18 cellular contexts compared by ENCODE assay signal in genomic region chr10:11638055-11638698, GRCh38. TPM values are rescaled to one million over a fixed set of nuclear protein-coding genes. Genes with fewer than 3 reads are reported as not detected.
DNase-seq lines count a peak whose midpoint lies in the region; ATAC-seq, FAIRE-seq and TF ChIP-seq lines count a peak whose summit lies in the region.
"Had no signal": no experiment of that assay in that cellular context is flagged by ENCODE, and none has a peak within 500 bp of the region (broad histone marks: within the 10 kb centered on the region; RNA-seq: fewer than 3 reads in every experiment).

No MANE protein-coding gene starts in this region.

- no peak overlapping the region for H4K5ac ChIP-seq in H1 (ENCODE audit: insufficient read length, low read depth, low read length)

- no peak overlapping the region for H3K9ac ChIP-seq in H1 (replicated peaks in 1 of 4; ENCODE audit: extremely low read depth in 1 of 4, low read depth in 3 of 4, low read length in 3 of 4)
- H3K9ac ChIP-seq: BLaER1 treated with 17β-estradiol and CSF1 and Interleukin-3, amounts not matched to agents 10 nM and 100 nM had no signal

- H2BK5ac ChIP-seq in H1 (ENCODE audit: low read depth, low read length), result no peak overlapping the region

- H4K20me1 ChIP-seq in H1 (replicated peaks in 1 of 2; ENCODE audit: control insufficient read depth in 1 of 2, insufficient read depth in 2 of 2, low read length in 2 of 2), result no peaks in the 10 kb centered on the region
- H4K20me1 ChIP-seq: BLaER1 treated with 17β-estradiol and CSF1 and Interleukin-3, amounts not matched to agents 10 nM and 100 nM had no signal

- peak; percentile 36 for FAIRE-seq in GM18507 (lab: Jason Lieb, UNC)
- no peak for FAIRE-seq in H1 (lab: Jason Lieb, UNC)

- no peak overlapping the region for H3K18ac ChIP-seq in H1 (ENCODE audit: extremely low read depth, low read length)

- ATAC-seq in GM21447 (IDR thresholded peaks at IDR 0.05; ENCODE audit: unreplicated experiment), result peak; percentile 79
- peak; percentile 80 for ATAC-seq in HG03280 (IDR thresholded peaks at IDR 0.05; ENCODE audit: unreplicated experiment)
- no peak for ATAC-seq in activated T-helper 17 cell treated with anti-CD3 and anti-CD28 coated beads, Interleukin-2, amount 50 U/mL, for 72 hours (replicated peaks)
- no peak for ATAC-seq in left lobe of liver
- ATAC-seq: activated CD4-positive, CD25-positive, alpha-beta regulatory T cell treated with anti-CD3 and anti-CD28 coated beads, Interleukin-2, amount 50 U/mL, for 24 hours; HCT116 had no signal

- peaks cover 35% of the 10 kb centered on the region for H3K27me3 Mint-ChIP-seq in activated T-helper 17 cell treated with anti-CD3 and anti-CD28 coated beads, Interleukin-2, amount 50 U/mL, for 72 hours

- H3K4ac ChIP-seq in H1 (replicated peaks; ENCODE audit: insufficient read length, low read depth, low read length), result no peak overlapping the region

- H3K14ac ChIP-seq in H1 (ENCODE audit: insufficient read length), result no peak overlapping the region

- H2BK120ac ChIP-seq in H1 (replicated peaks; ENCODE audit: low read depth, low read length), result no peak overlapping the region

- no peaks in the 10 kb centered on the region for H3K9me3 Mint-ChIP-seq in activated T-helper 17 cell treated with anti-CD3 and anti-CD28 coated beads, Interleukin-2, amount 50 U/mL, for 72 hours

- no peak overlapping the region for H2BK15ac ChIP-seq in H1 (ENCODE audit: low read length)

- DNase-seq in GM18507 (ENCODE audit: extremely low spot score, insufficient read length, low read depth) (peak; percentile 32), H1 (ENCODE audit: low read depth in 1 of 2, low spot score in 2 of 2) (no peak), AG08396 (ENCODE audit: low spot score) (no peak), hepatic stellate cell (ENCODE audit: low spot score) (no peak), left lobe of liver (ENCODE audit: low spot score) (no peak)
- DNase-seq: activated T-cell treated with anti-CD3 and anti-CD28 coated beads, Interleukin-2, amount 50 U/mL, for 1 hour; hypothalamus; NCI-H2081 treated with DMSO at 0.1 percent for 48 hours had no signal

- no peaks in the 10 kb centered on the region for H3K27me3 ChIP-seq in H1 (replicated peaks in 1 of 4; ENCODE audit: control insufficient read depth in 3 of 4, extremely low read depth in 1 of 4, insufficient read depth in 3 of 4, low read length in 3 of 4)
- H3K27me3 ChIP-seq: adrenal gland; BLaER1 treated with 17β-estradiol and CSF1 and Interleukin-3, amounts not matched to agents 10 nM and 100 nM had no signal

- no peak overlapping the region for H3K4me3 Mint-ChIP-seq in activated T-helper 17 cell treated with anti-CD3 and anti-CD28 coated beads, Interleukin-2, amount 50 U/mL, for 72 hours

- no peak for TF ChIP-seq EP300 in H1 (IDR thresholded peaks at IDR 0.05; ENCODE audit: borderline replicate concordance in 1 of 2, low read depth in 2 of 2, low read length in 2 of 2)

- no peak overlapping the region for H3K27ac ChIP-seq in H1 (ENCODE audit: low read depth, low read length)
- H3K27ac ChIP-seq: adrenal gland; BLaER1 treated with 17β-estradiol and CSF1 and Interleukin-3, amounts not matched to agents 10 nM and 100 nM; HL-60; neutrophil had no signal

- H3K23me2 ChIP-seq in H1 (ENCODE audit: low read depth, low read length), result no peaks in the 10 kb centered on the region

- no peak for TF ChIP-seq RAD21 in H1 (IDR thresholded peaks at IDR 0.05 in 1 of 2, conservative IDR thresholded peaks at IDR 0.05 in 1 of 2; ENCODE audit: low read depth in 2 of 2, low read length in 2 of 2)

- no peaks in the 10 kb centered on the region for H3K79me1 ChIP-seq in H1 (ENCODE audit: low read depth, low read length)

- no peak overlapping the region for H4K91ac ChIP-seq in H1 (replicated peaks; ENCODE audit: insufficient read length, low read length)

- TF ChIP-seq CTCF in H1 (IDR thresholded peaks at IDR 0.05; ENCODE audit: control extremely low read depth in 1 of 3, insufficient read depth in 1 of 3, low read depth in 1 of 3, low read length in 3 of 3), result no peak

- H3K4me1 ChIP-seq in H1 (replicated peaks in 1 of 4; ENCODE audit: control insufficient read depth in 3 of 4, insufficient read depth in 4 of 4, low read length in 3 of 4), result no peaks in the 10 kb centered on the region
- H3K4me1 ChIP-seq: adrenal gland had no signal

- no peak overlapping the region for H3K56ac ChIP-seq in H1 (replicated peaks; ENCODE audit: insufficient read length, low read depth, low read length)

- no peak overlapping the region for H3K23ac ChIP-seq in H1 (ENCODE audit: insufficient read length)

- H2BK12ac ChIP-seq in H1 (ENCODE audit: low read depth, low read length), result no peak overlapping the region

- no peak overlapping the region for H4K8ac ChIP-seq in H1 (ENCODE audit: extremely low read depth, insufficient read depth, low read length)

- POLR2A ChIA-PET in H1 (lab: Charles Lee; ENCODE audit: partially characterized antibody), result no interaction called here

- no peak overlapping the region for H2AK5ac ChIP-seq in H1 (ENCODE audit: low read depth, low read length)

- no peaks in the 10 kb centered on the region for H3K9me3 ChIP-seq in H1 (ENCODE audit: insufficient read depth in 2 of 2, low read depth in 1 of 2, low read length in 1 of 2)
- H3K9me3 ChIP-seq: adrenal gland, neutrophil had no signal

- TF ChIP-seq POLR2A in H1 (IDR thresholded peaks at IDR 0.05; ENCODE audit: control extremely low read depth in 1 of 2, low read depth in 2 of 2, low read length in 2 of 2), result no peak

- WGBS in H1 (ENCODE audit: extremely low coverage in 1 of 2, insufficient coverage in 1 of 2, insufficient read length in 1 of 2, insufficient replicate concordance in 2 of 2, low coverage in 1 of 2, low lambda C conversion rate in 2 of 2, missing lambda C conversion rate in 1 of 2), 2 experiments, result 89% methylated on average over 6 of the region's 6 CpGs; no CpG with 5 or more reads in 1 of the 2 experiments

- H3K79me2 ChIP-seq in H1 (ENCODE audit: control insufficient read depth in 1 of 2, insufficient read depth in 2 of 2, low read length in 2 of 2), result no peaks in the 10 kb centered on the region

- no peak overlapping the region for H2BK20ac ChIP-seq in H1 (ENCODE audit: low read length)

- H3K27ac Mint-ChIP-seq in activated T-helper 17 cell treated with anti-CD3 and anti-CD28 coated beads, Interleukin-2, amount 50 U/mL, for 72 hours, result no peak overlapping the region

- H3K4me1 Mint-ChIP-seq in activated T-helper 17 cell treated with anti-CD3 and anti-CD28 coated beads, Interleukin-2, amount 50 U/mL, for 72 hours, result no peaks in the 10 kb centered on the region

- CTCF ChIA-PET in H1 (lab: Charles Lee; ENCODE audit: partially characterized antibody), result interaction anchor here (0.6 kb wide), 1 partner anchor 155 kb away, joined by 3 read pairs; no protein-coding TSS in a partner anchor

- H2AFZ ChIP-seq in H1 (ENCODE audit: low read length), result no peak overlapping the region

- H3K4me3 ChIP-seq in H1 (ENCODE audit: extremely low read depth in 1 of 4, insufficient read depth in 2 of 4, low read depth in 3 of 4, low read length in 4 of 4), result no peak overlapping the region
- H3K4me3 ChIP-seq: adrenal gland; BLaER1 treated with 17β-estradiol and CSF1 and Interleukin-3, amounts not matched to agents 10 nM and 100 nM; lung had no signal

- H3K4me2 ChIP-seq in H1 (ENCODE audit: insufficient read depth in 1 of 2, low read depth in 2 of 2, low read length in 2 of 2), result no peak overlapping the region

- no peaks in the 10 kb centered on the region for H3K36me3 ChIP-seq in H1 (ENCODE audit: control insufficient read depth in 2 of 4, insufficient read depth in 4 of 4, low read length in 3 of 4)
- H3K36me3 ChIP-seq: adrenal gland; BLaER1 treated with 17β-estradiol and CSF1 and Interleukin-3, amounts not matched to agents 10 nM and 100 nM; neutrophil had no signal

- no peaks in the 10 kb centered on the region for H3K36me3 Mint-ChIP-seq in activated T-helper 17 cell treated with anti-CD3 and anti-CD28 coated beads, Interleukin-2, amount 50 U/mL, for 72 hours (ENCODE audit: low read depth)

TF ChIP-seq in H1, 55 proteins besides CTCF, POLR2A, EP300 and RAD21 (continues in another document):
- TF ChIP-seq SIX5 (IDR thresholded peaks at IDR 0.05; ENCODE audit: low read depth, low read length), result no peak

RNA-seq across cellular contexts. Expression of gene USP6NL, which starts 26.7 kb away (rescaled TPM):
- total RNA-seq in H1 (2021; fragmentation: NEBNext Ultra II Directional; extraction: Animal tissue kit (Norgen Biotek cat#: 25700)), result 27.6 and 28.8 TPM in 2 replicates
- 9.8 and 10.9 TPM in 2 replicates for polyA plus RNA-seq in H1 (2011; rRNA removed)
- 10.8 TPM for polyA plus RNA-seq in H1 (2011; cell fraction: cytosol; rRNA removed)
- 15.8 TPM for polyA plus RNA-seq in H1 (2011; cell fraction: nucleus; rRNA removed)
- 11.7 to 20.3 TPM (median 14.8 TPM) in 4 replicates for polyA plus RNA-seq in H1 (2012, experiment 1 of 2)
- 2.5 TPM for polyA plus RNA-seq in H1 (2012, experiment 2 of 2)
- 16.5 TPM for polyA plus RNA-seq in H1 (2013, experiment 1 of 2)
- 17.4 TPM for polyA plus RNA-seq in H1 (2013, experiment 2 of 2)
- polyA minus RNA-seq in H1 (2011; rRNA and poly(A)+ RNA removed), result 17.5 and 19.8 TPM in 2 replicates
- 10.4 TPM for polyA minus RNA-seq in H1 (2011; cell fraction: cytosol; rRNA and poly(A)+ RNA removed)
- 33.2 TPM for polyA minus RNA-seq in H1 (2011; cell fraction: nucleus; rRNA and poly(A)+ RNA removed)
- total RNA-seq in activated T-helper 17 cell treated with anti-CD3 and anti-CD28 coated beads, Interleukin-2, amount 50 U/mL, for 72 hours, result 1 to 10 TPM in 1 of 2 donors, under 1 TPM in 1; 0.74 to 1.7 TPM
- 9.0 TPM for total RNA-seq in left lobe of liver

Comparison
In these comparisons a context has a peak if more than half of its experiments do, and no peak if none do; other contexts are left out.
1. ATAC-seq: peak in GM21447 (single experiment) and HG03280 (single experiment); none in activated T-helper 17 cell treated with anti-CD3 and anti-CD28 coated beads, Interleukin-2, amount 50 U/mL, for 72 hours (single experiment) and left lobe of liver (single experiment).